Comparison of ENCODE assay signal across 1 cellular context in the genomic region with DNA sequence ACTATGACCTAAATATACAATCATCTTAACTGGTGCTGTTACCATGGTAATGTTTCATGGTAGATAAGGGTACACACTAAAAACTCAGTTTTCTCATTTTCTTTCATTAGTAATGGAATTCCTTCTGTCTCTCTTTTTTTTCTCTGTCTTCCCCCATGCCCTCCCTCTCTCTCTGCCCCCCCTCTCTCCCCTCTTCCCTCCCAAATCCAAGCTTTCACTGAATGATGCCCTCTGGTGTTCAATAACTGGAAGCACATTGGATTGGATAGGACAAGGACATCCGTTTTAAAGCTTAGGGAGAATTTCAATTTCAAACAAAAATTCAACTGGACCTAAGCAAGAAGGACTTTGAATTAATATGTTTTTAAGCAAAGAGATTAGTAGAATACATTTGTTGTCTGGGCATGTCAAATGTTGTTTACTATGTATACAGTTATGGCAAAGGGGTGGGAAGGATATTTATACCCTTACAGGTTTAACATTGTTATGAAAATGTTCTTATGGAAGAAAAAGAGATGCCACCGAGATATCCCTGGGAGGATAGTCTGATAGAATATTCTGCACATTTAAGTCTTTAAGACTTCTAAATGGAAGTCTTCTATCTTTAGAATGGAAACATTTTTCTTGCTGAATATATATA.
TF ChIP-seq lines count a peak whose summit lies in the region.

No MANE protein-coding gene starts in this region.

TF ChIP-seq in H1, 55 proteins besides CTCF, POLR2A, EP300 and RAD21 (continued from another document):
- TF ChIP-seq EZH2 (IDR thresholded peaks at IDR 0.05; ENCODE audit: low read depth, low read length, severe bottlenecking) (no peak), GABPA (IDR thresholded peaks at IDR 0.05; ENCODE audit: borderline replicate concordance, insufficient read depth, low read length) (no peak), ASH2L (IDR thresholded peaks at IDR 0.05; ENCODE audit: low read length) (no peak), GTF2F1 (IDR thresholded peaks at IDR 0.05; ENCODE audit: borderline replicate concordance, low read depth, low read length) (no peak), EGR1 (IDR thresholded peaks at IDR 0.05; ENCODE audit: borderline replicate concordance, low read depth, low read length) (no peak), TBP (IDR thresholded peaks at IDR 0.05; ENCODE audit: low read depth, low read length) (no peak), SP4 (IDR thresholded peaks at IDR 0.05; ENCODE audit: low read length) (no peak), MAFK (IDR thresholded peaks at IDR 0.05; ENCODE audit: low read depth, low read length) (no peak)
- TF ChIP-seq, protein P1, sequence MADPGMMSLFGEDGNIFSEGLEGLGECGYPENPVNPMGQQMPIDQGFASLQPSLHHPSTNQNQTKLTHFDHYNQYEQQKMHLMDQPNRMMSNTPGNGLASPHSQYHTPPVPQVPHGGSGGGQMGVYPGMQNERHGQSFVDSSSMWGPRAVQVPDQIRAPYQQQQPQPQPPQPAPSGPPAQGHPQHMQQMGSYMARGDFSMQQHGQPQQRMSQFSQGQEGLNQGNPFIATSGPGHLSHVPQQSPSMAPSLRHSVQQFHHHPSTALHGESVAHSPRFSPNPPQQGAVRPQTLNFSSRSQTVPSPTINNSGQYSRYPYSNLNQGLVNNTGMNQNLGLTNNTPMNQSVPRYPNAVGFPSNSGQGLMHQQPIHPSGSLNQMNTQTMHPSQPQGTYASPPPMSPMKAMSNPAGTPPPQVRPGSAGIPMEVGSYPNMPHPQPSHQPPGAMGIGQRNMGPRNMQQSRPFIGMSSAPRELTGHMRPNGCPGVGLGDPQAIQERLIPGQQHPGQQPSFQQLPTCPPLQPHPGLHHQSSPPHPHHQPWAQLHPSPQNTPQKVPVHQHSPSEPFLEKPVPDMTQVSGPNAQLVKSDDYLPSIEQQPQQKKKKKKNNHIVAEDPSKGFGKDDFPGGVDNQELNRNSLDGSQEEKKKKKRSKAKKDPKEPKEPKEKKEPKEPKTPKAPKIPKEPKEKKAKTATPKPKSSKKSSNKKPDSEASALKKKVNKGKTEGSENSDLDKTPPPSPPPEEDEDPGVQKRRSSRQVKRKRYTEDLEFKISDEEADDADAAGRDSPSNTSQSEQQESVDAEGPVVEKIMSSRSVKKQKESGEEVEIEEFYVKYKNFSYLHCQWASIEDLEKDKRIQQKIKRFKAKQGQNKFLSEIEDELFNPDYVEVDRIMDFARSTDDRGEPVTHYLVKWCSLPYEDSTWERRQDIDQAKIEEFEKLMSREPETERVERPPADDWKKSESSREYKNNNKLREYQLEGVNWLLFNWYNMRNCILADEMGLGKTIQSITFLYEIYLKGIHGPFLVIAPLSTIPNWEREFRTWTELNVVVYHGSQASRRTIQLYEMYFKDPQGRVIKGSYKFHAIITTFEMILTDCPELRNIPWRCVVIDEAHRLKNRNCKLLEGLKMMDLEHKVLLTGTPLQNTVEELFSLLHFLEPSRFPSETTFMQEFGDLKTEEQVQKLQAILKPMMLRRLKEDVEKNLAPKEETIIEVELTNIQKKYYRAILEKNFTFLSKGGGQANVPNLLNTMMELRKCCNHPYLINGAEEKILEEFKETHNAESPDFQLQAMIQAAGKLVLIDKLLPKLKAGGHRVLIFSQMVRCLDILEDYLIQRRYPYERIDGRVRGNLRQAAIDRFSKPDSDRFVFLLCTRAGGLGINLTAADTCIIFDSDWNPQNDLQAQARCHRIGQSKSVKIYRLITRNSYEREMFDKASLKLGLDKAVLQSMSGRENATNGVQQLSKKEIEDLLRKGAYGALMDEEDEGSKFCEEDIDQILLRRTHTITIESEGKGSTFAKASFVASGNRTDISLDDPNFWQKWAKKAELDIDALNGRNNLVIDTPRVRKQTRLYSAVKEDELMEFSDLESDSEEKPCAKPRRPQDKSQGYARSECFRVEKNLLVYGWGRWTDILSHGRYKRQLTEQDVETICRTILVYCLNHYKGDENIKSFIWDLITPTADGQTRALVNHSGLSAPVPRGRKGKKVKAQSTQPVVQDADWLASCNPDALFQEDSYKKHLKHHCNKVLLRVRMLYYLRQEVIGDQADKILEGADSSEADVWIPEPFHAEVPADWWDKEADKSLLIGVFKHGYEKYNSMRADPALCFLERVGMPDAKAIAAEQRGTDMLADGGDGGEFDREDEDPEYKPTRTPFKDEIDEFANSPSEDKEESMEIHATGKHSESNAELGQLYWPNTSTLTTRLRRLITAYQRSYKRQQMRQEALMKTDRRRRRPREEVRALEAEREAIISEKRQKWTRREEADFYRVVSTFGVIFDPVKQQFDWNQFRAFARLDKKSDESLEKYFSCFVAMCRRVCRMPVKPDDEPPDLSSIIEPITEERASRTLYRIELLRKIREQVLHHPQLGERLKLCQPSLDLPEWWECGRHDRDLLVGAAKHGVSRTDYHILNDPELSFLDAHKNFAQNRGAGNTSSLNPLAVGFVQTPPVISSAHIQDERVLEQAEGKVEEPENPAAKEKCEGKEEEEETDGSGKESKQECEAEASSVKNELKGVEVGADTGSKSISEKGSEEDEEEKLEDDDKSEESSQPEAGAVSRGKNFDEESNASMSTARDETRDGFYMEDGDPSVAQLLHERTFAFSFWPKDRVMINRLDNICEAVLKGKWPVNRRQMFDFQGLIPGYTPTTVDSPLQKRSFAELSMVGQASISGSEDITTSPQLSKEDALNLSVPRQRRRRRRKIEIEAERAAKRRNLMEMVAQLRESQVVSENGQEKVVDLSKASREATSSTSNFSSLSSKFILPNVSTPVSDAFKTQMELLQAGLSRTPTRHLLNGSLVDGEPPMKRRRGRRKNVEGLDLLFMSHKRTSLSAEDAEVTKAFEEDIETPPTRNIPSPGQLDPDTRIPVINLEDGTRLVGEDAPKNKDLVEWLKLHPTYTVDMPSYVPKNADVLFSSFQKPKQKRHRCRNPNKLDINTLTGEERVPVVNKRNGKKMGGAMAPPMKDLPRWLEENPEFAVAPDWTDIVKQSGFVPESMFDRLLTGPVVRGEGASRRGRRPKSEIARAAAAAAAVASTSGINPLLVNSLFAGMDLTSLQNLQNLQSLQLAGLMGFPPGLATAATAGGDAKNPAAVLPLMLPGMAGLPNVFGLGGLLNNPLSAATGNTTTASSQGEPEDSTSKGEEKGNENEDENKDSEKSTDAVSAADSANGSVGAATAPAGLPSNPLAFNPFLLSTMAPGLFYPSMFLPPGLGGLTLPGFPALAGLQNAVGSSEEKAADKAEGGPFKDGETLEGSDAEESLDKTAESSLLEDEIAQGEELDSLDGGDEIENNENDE (IDR thresholded peaks at IDR 0.05; ENCODE audit: insufficient replicate concordance, low read length) = no peak
